In the genomic region with DNA sequence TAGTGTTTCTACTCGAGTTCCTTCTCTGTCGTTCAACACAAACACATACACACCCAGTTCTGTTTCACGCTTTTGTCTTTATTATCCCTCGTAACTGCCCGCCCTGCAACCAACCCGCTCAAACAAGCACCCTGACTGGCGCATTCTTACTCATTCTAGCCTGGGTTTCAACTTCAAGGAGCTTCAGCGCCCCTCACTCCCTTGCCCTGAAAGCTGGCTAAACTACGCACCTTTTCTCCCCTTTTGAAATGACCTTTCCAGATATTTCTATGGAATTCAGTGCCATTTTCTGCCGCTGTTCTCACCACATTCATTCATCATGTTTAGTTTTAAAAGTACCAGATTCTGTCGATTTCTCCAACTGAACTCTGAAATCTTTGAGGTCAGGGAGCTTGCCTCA, we compare ENCODE assay signal across 8 cellular contexts. TPM values are rescaled to one million over a fixed set of nuclear protein-coding genes. Genes with fewer than 3 reads are reported as not detected.
A peak's percentile ranks its signal among the peaks of the same experiment; 100 is the strongest.
DNase-seq lines count a peak whose midpoint lies in the region; ATAC-seq and TF ChIP-seq lines count a peak whose summit lies in the region.

No MANE protein-coding gene starts in this region.

- DNase-seq in Ammon's horn (ENCODE audit: low spot score) (peak; percentile 35), breast epithelium (ENCODE audit: low spot score in 2 of 2) (no peak), NCI-H2081 treated with DMSO at 0.1 percent for 48 hours (lab: John Stamatoyannopoulos, UW) (no peak)
- DNase-seq in Jurkat, Clone E6-1 (ENCODE audit: low read depth, low spot score), result no peak
- no peak for DNase-seq in activated CD4-positive, alpha-beta T cell treated with anti-CD3 and anti-CD28 coated beads for 1 hour

- no peak for ATAC-seq in GM19452 (IDR thresholded peaks at IDR 0.05; ENCODE audit: unreplicated experiment)

- H3K27me3 ChIP-seq in breast epithelium (no peaks in the 10 kb centered on the region), layer of hippocampus (ENCODE audit: control insufficient read depth, insufficient read depth, low read length) (no peaks in the 10 kb centered on the region), subcutaneous abdominal adipose tissue (ENCODE audit: control insufficient read depth in 5 of 5, insufficient read depth in 4 of 5, low read length in 5 of 5) (no peaks in the 10 kb centered on the region)

- H3K27ac ChIP-seq in breast epithelium (peak overlapping the region; percentile 87 to 89), layer of hippocampus (ENCODE audit: low read depth, low read length) (peak overlapping the region; percentile 64), subcutaneous abdominal adipose tissue (ENCODE audit: low read depth, low read length) (peak overlapping the region; percentile 98)

- H3K36me3 ChIP-seq in breast epithelium (no peaks in the 10 kb centered on the region), subcutaneous abdominal adipose tissue (ENCODE audit: control insufficient read depth in 5 of 5, insufficient read depth in 5 of 5, low read length in 5 of 5) (peaks cover 0 to 7% (median 4%) of the 10 kb centered on the region in 5 donors)

- H3K9me3 ChIP-seq in breast epithelium (no peaks in the 10 kb centered on the region), subcutaneous abdominal adipose tissue (ENCODE audit: control insufficient read depth in 5 of 5, low read length in 5 of 5) (no peaks in the 10 kb centered on the region)

- peak overlapping the region; percentile 81 to 97 (median 92) for H3K9ac ChIP-seq in subcutaneous abdominal adipose tissue (ENCODE audit: low read length in 5 of 5)

- H3K4me1 ChIP-seq in breast epithelium (peaks cover 0 to 11% of the 10 kb centered on the region in 2 donors), subcutaneous abdominal adipose tissue (ENCODE audit: control insufficient read depth in 5 of 5, insufficient read depth in 5 of 5, low read length in 5 of 5) (peaks cover 0 to 33% (median 23%) of the 10 kb centered on the region in 5 donors)

- TF ChIP-seq CTCF in breast epithelium (IDR thresholded peaks at IDR 0.05), result no peak

- no peak for TF ChIP-seq POLR2A in breast epithelium (IDR thresholded peaks at IDR 0.05)

- H3K4me3 ChIP-seq in Jurkat, Clone E6-1 (ENCODE audit: low read length), result peak overlapping the region; percentile 88
- H3K4me3 ChIP-seq in breast epithelium (peak overlapping the region; percentile 83 to 98 (median 90)), subcutaneous abdominal adipose tissue (ENCODE audit: low read depth in 1 of 5, low read length in 5 of 5) (peak overlapping the region; percentile 83 to 94 (median 92))

- intact Hi-C loops in breast epithelium (cut with DNase I; ENCODE audit: low total_unique reads), result no loop called here

RNA-seq across cellular contexts. Expression of gene MFSD1, which starts 0.7 kb away (rescaled TPM):
- 18.5 TPM for polyA plus RNA-seq in Jurkat, Clone E6-1 (2012; ENCODE audit: insufficient read depth, insufficient read length)
- total RNA-seq in breast epithelium, result 100 to 1,000 TPM in 2 of 3 donors, 10 to 100 TPM in 1; 76.7 to 134 (median 125) TPM
